In genomic region chr4:68271851-68272756, GRCh38 we compare ENCODE assay signal across 9 cellular contexts. TPM values are rescaled to one million over a fixed set of nuclear protein-coding genes. Genes with fewer than 3 reads are reported as not detected.
A peak's percentile ranks its signal among the peaks of the same experiment; 100 is the strongest.
DNase-seq lines count a peak whose midpoint lies in the region; ATAC-seq and TF ChIP-seq lines count a peak whose summit lies in the region.
"Had no signal": no experiment of that assay in that cellular context is flagged by ENCODE, and none has a peak within 500 bp of the region (broad histone marks: within the 10 kb centered on the region; RNA-seq: fewer than 3 reads in every experiment).

No MANE protein-coding gene starts in this region.

- H3K27ac Mint-ChIP-seq in T-helper 2 cell treated with Interferon-gamma antibody and Interleukin-4, amounts not matched to agents 5 μg/mL and 100 μg/mL, for 36 hours: no peak overlapping the region

- POLR2A ChIA-PET in A673 (lab: Charles Lee; ENCODE audit: low non-redundant PET): no interaction called here

- H3K36me3 ChIP-seq in A673 (ENCODE audit: insufficient read depth, low read length, poor library complexity, severe bottlenecking) (no peaks in the 10 kb centered on the region), HUES64 (ENCODE audit: insufficient read depth, low read length) (no peaks in the 10 kb centered on the region)

- H3K9me3 ChIP-seq in A673 (ENCODE audit: low read depth, low read length, poor library complexity, severe bottlenecking) (no peaks in the 10 kb centered on the region), HUES64 (ENCODE audit: insufficient read depth, low read depth, low read length) (peaks cover 22% of the 10 kb centered on the region)

- 10% methylated on average over 12 of the region's 13 CpGs for WGBS in HUES64

- H3K27me3 ChIP-seq in A673 (replicated peaks; ENCODE audit: insufficient read depth, low read depth, low read length, poor library complexity) (no peaks in the 10 kb centered on the region), HUES64 (ENCODE audit: insufficient read depth, low read length) (no peaks in the 10 kb centered on the region)

- H3K27ac ChIP-seq in A673 (ENCODE audit: low read depth, low read length, poor library complexity, severe bottlenecking) (no peak overlapping the region), HUES64 (ENCODE audit: low read depth, low read length) (peak overlapping the region; percentile 95)

- peak; percentile 38 for DNase-seq in A673 (ENCODE audit: low spot score)
- DNase-seq in Daoy (ENCODE audit: low read depth): peak; percentile 2
- DNase-seq in T-helper 2 cell treated with Interferon-gamma antibody and Interleukin-4, amounts not matched to agents 5 μg/mL and 100 μg/mL, for 36 hours (ENCODE audit: low spot score): no peak
- DNase-seq in fibroblast of peridontal ligament (ENCODE audit: extremely low read depth): peak; percentile 82
- DNase-seq in omental fat pad (ENCODE audit: low spot score): no peak
- no peak for DNase-seq in mesenteric fat pad (ENCODE audit: low spot score)

- H3K9me3 Mint-ChIP-seq in T-helper 2 cell treated with Interferon-gamma antibody and Interleukin-4, amounts not matched to agents 5 μg/mL and 100 μg/mL, for 36 hours: peaks cover 7% of the 10 kb centered on the region

- no peak overlapping the region for H3K4me3 ChIP-seq in A673 (ENCODE audit: low read depth, low read length, poor library complexity, severe bottlenecking)
- H3K4me3 ChIP-seq in HUES64 (ENCODE audit: low read length): peak overlapping the region; percentile 37

- peak; percentile 49 for TF ChIP-seq CTCF in A673 (conservative IDR thresholded peaks at IDR 0.05; ENCODE audit: low read depth, low read length)
- TF ChIP-seq CTCF in omental fat pad (IDR thresholded peaks at IDR 0.05): peak in 1 of 3 donors; percentile 28

- H3K9ac ChIP-seq in HUES64 (ENCODE audit: low read depth, low read length): peak overlapping the region; percentile 28

- intact Hi-C loops in A673 (cut with micrococcal nuclease; ENCODE audit: unreplicated experiment): loop anchor here (2.0 to 10.0 kb wide), 2 partner anchors 105 to 1343 kb away; no protein-coding TSS in a partner anchor

- H3K4me1 ChIP-seq in A673 (ENCODE audit: insufficient read depth, low read length, poor library complexity, severe bottlenecking) (no peaks in the 10 kb centered on the region), HUES64 (ENCODE audit: insufficient read depth, low read length) (peaks cover 26% of the 10 kb centered on the region)

- CTCF ChIA-PET in A673 (lab: Charles Lee): interaction anchor here (0.8 to 1.0 kb wide), 2 partner anchors 8 to 104 kb away, joined by 3 read pairs; no protein-coding TSS in a partner anchor

- peak; percentile 69 for ATAC-seq in GM21717 (IDR thresholded peaks at IDR 0.05; ENCODE audit: unreplicated experiment)
- peak; percentile 81 for ATAC-seq in omental fat pad (ENCODE audit: low FRiP score)

- no TSS peak for BruUV-seq in A673 (replicated peaks; lab: Mats Ljungman, UMichigan)

- H3K36me3 Mint-ChIP-seq in T-helper 2 cell treated with Interferon-gamma antibody and Interleukin-4, amounts not matched to agents 5 μg/mL and 100 μg/mL, for 36 hours (ENCODE audit: low read depth): no peaks in the 10 kb centered on the region

- peaks cover 5% of the 10 kb centered on the region for H3K4me1 Mint-ChIP-seq in T-helper 2 cell treated with Interferon-gamma antibody and Interleukin-4, amounts not matched to agents 5 μg/mL and 100 μg/mL, for 36 hours (ENCODE audit: low read depth)

- peak overlapping the region; percentile 56 for H3K4me3 Mint-ChIP-seq in T-helper 2 cell treated with Interferon-gamma antibody and Interleukin-4, amounts not matched to agents 5 μg/mL and 100 μg/mL, for 36 hours

- H3K27me3 Mint-ChIP-seq in T-helper 2 cell treated with Interferon-gamma antibody and Interleukin-4, amounts not matched to agents 5 μg/mL and 100 μg/mL, for 36 hours (ENCODE audit: low read depth): no peaks in the 10 kb centered on the region

RNA-seq across cellular contexts. Expression of gene TMPRSS11B, which starts 26.6 kb away (rescaled TPM):
- total RNA-seq in A673 (2021): not detected in 2 replicates
- total RNA-seq in Daoy (2014; rRNA removed; shearing (Covaris generic)): not detected in 2 replicates
- not detected for polyA plus RNA-seq in HUES64 (2013, experiment 1 of 2)
- not detected for polyA plus RNA-seq in HUES64 (2013, experiment 2 of 2)
- total RNA-seq in omental fat pad: not detected
- not detected for total RNA-seq in mesenteric fat pad
- total RNA-seq: T-helper 1 cell treated with Interleukin-12 subunit alpha and Interleukin-12 subunit beta and Interleukin-4 antibody, amounts not matched to agents 30 ng/mL and 1 ng/mL, for 36 hours had no signal

Comparison
In these comparisons a context has a peak if more than half of its experiments do, and no peak if none do; other contexts are left out.
1. DNase-seq: peak in A673 (single experiment), Daoy (single experiment) and fibroblast of peridontal ligament (single experiment); none in T-helper 2 cell treated with Interferon-gamma antibody and Interleukin-4, amounts not matched to agents 5 μg/mL and 100 μg/mL, for 36 hours (single experiment), omental fat pad (single experiment) and mesenteric fat pad (single experiment).